ENCODE assay signal across 15 cellular contexts in genomic region chr11:82405392-82405791, GRCh38.
DNase-seq lines count a peak whose midpoint lies in the region; ATAC-seq and TF ChIP-seq lines count a peak whose summit lies in the region.
"Had no signal": no experiment of that assay in that cellular context is flagged by ENCODE, and none has a peak within 500 bp of the region (broad histone marks: within the 10 kb centered on the region; RNA-seq: fewer than 3 reads in every experiment).

No MANE protein-coding gene starts in this region.

- H3K4me3 Mint-ChIP-seq in endodermal cell (no peak overlapping the region), mesothelial cell of epicardium (no peak overlapping the region)
- H3K4me3 Mint-ChIP-seq: CD4-positive, CD25-positive, alpha-beta regulatory T cell had no signal

- H3K4me3 ChIP-seq in endodermal cell (ENCODE audit: low read length) (no peak overlapping the region), retinal pigment epithelial cell (ENCODE audit: low read length) (no peak overlapping the region)
- H3K4me3 ChIP-seq: BLaER1 treated with 17β-estradiol and CSF1 and Interleukin-3, amounts not matched to agents 10 nM and 100 nM; GM12878; GM23248 had no signal

- H3K4me1 Mint-ChIP-seq in endodermal cell (peaks cover 12% of the 10 kb centered on the region), mesothelial cell of epicardium (peaks cover 35% of the 10 kb centered on the region)
- H3K4me1 Mint-ChIP-seq: CD4-positive, CD25-positive, alpha-beta regulatory T cell had no signal

- TF ChIP-seq CTCF in endodermal cell (conservative IDR thresholded peaks at IDR 0.05) (no peak), mesothelial cell of epicardium (IDR thresholded peaks at IDR 0.05; ENCODE audit: unreplicated experiment) (no peak), retinal pigment epithelial cell (conservative IDR thresholded peaks at IDR 0.05; ENCODE audit: low read depth, low read length) (no peak)

- no peak for ATAC-seq in stimulated activated naive CD8-positive, alpha-beta T cell treated with anti-CD3 and anti-CD28 coated beads, Interleukin-15, Interleukin-2, amounts not matched to agents 100 U/mL and 50 U/mL, for 24 hours
- ATAC-seq: GM12878, HCT116 had no signal

- H3K36me3 Mint-ChIP-seq in endodermal cell (ENCODE audit: low read depth) (no peaks in the 10 kb centered on the region), mesothelial cell of epicardium (no peaks in the 10 kb centered on the region)
- H3K36me3 Mint-ChIP-seq: CD4-positive, CD25-positive, alpha-beta regulatory T cell had no signal

- H3K4me1 ChIP-seq in endodermal cell (ENCODE audit: control insufficient read depth, insufficient read depth, low read length) = no peaks in the 10 kb centered on the region
- H3K4me1 ChIP-seq: BLaER1 treated with 17β-estradiol and CSF1 and Interleukin-3, amounts not matched to agents 10 nM and 100 nM had no signal

- H3K36me3 ChIP-seq in endodermal cell (ENCODE audit: control insufficient read depth, insufficient read depth, low read length) = no peaks in the 10 kb centered on the region
- H3K36me3 ChIP-seq: BLaER1 treated with 17β-estradiol and CSF1 and Interleukin-3, amounts not matched to agents 10 nM and 100 nM had no signal

- H3K27me3 ChIP-seq in endodermal cell (ENCODE audit: control insufficient read depth, insufficient read depth, low read length, poor library complexity, severe bottlenecking) = no peaks in the 10 kb centered on the region
- H3K27me3 ChIP-seq: BLaER1 treated with 17β-estradiol and CSF1 and Interleukin-3, amounts not matched to agents 10 nM and 100 nM had no signal

- H3K9ac ChIP-seq in endodermal cell (ENCODE audit: extremely low read depth, low read length, poor library complexity, severe bottlenecking) = no peak overlapping the region
- H3K9ac ChIP-seq: BLaER1 treated with 17β-estradiol and CSF1 and Interleukin-3, amounts not matched to agents 10 nM and 100 nM; GM23248 had no signal

- CTCF ChIA-PET in HEK293T (lab: Yijun Ruan, JAX) = no interaction called here

- H3K27me3 Mint-ChIP-seq in endodermal cell (ENCODE audit: insufficient read depth) (peaks cover 2% of the 10 kb centered on the region), mesothelial cell of epicardium (ENCODE audit: low read depth) (peaks cover 19% of the 10 kb centered on the region)
- H3K27me3 Mint-ChIP-seq: CD4-positive, CD25-positive, alpha-beta regulatory T cell had no signal

- H3K27ac ChIP-seq in endodermal cell (ENCODE audit: low read depth, low read length) = no peak overlapping the region
- H3K27ac ChIP-seq: BLaER1 treated with 17β-estradiol and CSF1 and Interleukin-3, amounts not matched to agents 10 nM and 100 nM; GM23248 had no signal

- H3K9me3 Mint-ChIP-seq in endodermal cell = peaks cover 9% of the 10 kb centered on the region
- no peaks in the 10 kb centered on the region for H3K9me3 Mint-ChIP-seq in mesothelial cell of epicardium

- WGBS in endodermal cell (ENCODE audit: insufficient coverage in 1 of 2, insufficient read length in 1 of 2), 2 experiments = 38 to 67% methylated on average over 3 to 5 of the region's 5 CpGs

- POLR2A ChIA-PET in HEK293T (lab: Yijun Ruan, JAX) = no interaction called here

- H3K27ac Mint-ChIP-seq in endodermal cell = no peak overlapping the region
- peak overlapping the region; percentile 12 for H3K27ac Mint-ChIP-seq in mesothelial cell of epicardium
- H3K27ac Mint-ChIP-seq: CD4-positive, CD25-positive, alpha-beta regulatory T cell had no signal

- no peaks in the 10 kb centered on the region for H3K9me3 ChIP-seq in endodermal cell (ENCODE audit: control insufficient read depth, low read length)

- DNase-seq in ELF-1 (ENCODE audit: low read depth, low spot score) (peak; percentile 40), endodermal cell (peak; percentile 75), mesothelial cell of epicardium (ENCODE audit: low spot score in 2 of 2, unreplicated experiment in 2 of 2) (no peak), retinal pigment epithelial cell (ENCODE audit: low read depth) (peak; percentile 38), HEK293T (ENCODE audit: extremely low spot score) (no peak)
- no peak for DNase-seq in stimulated activated naive CD8-positive, alpha-beta T cell treated with anti-CD3 and anti-CD28 coated beads, Interleukin-15, Interleukin-2, amounts not matched to agents 100 U/mL and 50 U/mL, for 24 hours
- no peak for DNase-seq in activated CD4-positive, CD25-positive, alpha-beta regulatory T cell treated with anti-CD3 and anti-CD28 coated beads, Interleukin-2, amount 50 U/mL, for 72 hours
- no peak for DNase-seq in stimulated activated CD4-positive, alpha-beta T cell treated with anti-CD3 and anti-CD28 coated beads, Interleukin-1b, Interleukin-23, amount 100 ng/mL, for 48 hours
- DNase-seq: ACHN; CD4-positive, CD25-positive, alpha-beta regulatory T cell; DMS 273 treated with DMSO at 0.1 percent for 48 hours; GM23248 had no signal

TF ChIP-seq in HEK293T, 16 proteins besides CTCF, POLR2A, EP300 and RAD21:
- TF ChIP-seq ELF4 (IDR thresholded peaks at IDR 0.05) (no peak), FOXK2 (IDR thresholded peaks at IDR 0.05) (no peak), CTBP1 (IDR thresholded peaks at IDR 0.05; ENCODE audit: borderline replicate concordance) (no peak), SUZ12 (IDR thresholded peaks at IDR 0.05) (no peak)

Comparison
In these comparisons a context has a peak if more than half of its experiments do, and no peak if none do; other contexts are left out.
1. DNase-seq: peak in ELF-1 (single experiment), endodermal cell (single experiment) and retinal pigment epithelial cell (single experiment); none in mesothelial cell of epicardium (0 of 2), HEK293T (single experiment), stimulated activated naive CD8-positive, alpha-beta T cell treated with anti-CD3 and anti-CD28 coated beads, Interleukin-15, Interleukin-2, amounts not matched to agents 100 U/mL and 50 U/mL, for 24 hours (single experiment), activated CD4-positive, CD25-positive, alpha-beta regulatory T cell treated with anti-CD3 and anti-CD28 coated beads, Interleukin-2, amount 50 U/mL, for 72 hours (single experiment) and stimulated activated CD4-positive, alpha-beta T cell treated with anti-CD3 and anti-CD28 coated beads, Interleukin-1b, Interleukin-23, amount 100 ng/mL, for 48 hours (single experiment).